ENCODE assay signal across 1 cellular context in genomic region chrX:46681849-46682248, GRCh38.
TF ChIP-seq lines count a peak whose summit lies in the region.

No MANE protein-coding gene starts in this region.

TF ChIP-seq in IMR-90, 13 proteins besides CTCF, POLR2A, EP300 and RAD21 (continued from another document):
- TF ChIP-seq MXI1 (IDR thresholded peaks at IDR 0.05; ENCODE audit: borderline replicate concordance, low read depth, low read length) (no peak), RCOR1 (IDR thresholded peaks at IDR 0.05; ENCODE audit: insufficient replicate concordance, low read length) (no peak), BHLHE40 (IDR thresholded peaks at IDR 0.05; ENCODE audit: low read depth, low read length) (no peak), MAFK (IDR thresholded peaks at IDR 0.05; ENCODE audit: low read depth, low read length) (no peak), CHD1 (IDR thresholded peaks at IDR 0.05; ENCODE audit: low read depth, low read length) (no peak)
TF ChIP-seq in IMR-90: peak in this region for 1.
